Comparison of ENCODE assay signal across 8 cellular contexts in the genomic region with DNA sequence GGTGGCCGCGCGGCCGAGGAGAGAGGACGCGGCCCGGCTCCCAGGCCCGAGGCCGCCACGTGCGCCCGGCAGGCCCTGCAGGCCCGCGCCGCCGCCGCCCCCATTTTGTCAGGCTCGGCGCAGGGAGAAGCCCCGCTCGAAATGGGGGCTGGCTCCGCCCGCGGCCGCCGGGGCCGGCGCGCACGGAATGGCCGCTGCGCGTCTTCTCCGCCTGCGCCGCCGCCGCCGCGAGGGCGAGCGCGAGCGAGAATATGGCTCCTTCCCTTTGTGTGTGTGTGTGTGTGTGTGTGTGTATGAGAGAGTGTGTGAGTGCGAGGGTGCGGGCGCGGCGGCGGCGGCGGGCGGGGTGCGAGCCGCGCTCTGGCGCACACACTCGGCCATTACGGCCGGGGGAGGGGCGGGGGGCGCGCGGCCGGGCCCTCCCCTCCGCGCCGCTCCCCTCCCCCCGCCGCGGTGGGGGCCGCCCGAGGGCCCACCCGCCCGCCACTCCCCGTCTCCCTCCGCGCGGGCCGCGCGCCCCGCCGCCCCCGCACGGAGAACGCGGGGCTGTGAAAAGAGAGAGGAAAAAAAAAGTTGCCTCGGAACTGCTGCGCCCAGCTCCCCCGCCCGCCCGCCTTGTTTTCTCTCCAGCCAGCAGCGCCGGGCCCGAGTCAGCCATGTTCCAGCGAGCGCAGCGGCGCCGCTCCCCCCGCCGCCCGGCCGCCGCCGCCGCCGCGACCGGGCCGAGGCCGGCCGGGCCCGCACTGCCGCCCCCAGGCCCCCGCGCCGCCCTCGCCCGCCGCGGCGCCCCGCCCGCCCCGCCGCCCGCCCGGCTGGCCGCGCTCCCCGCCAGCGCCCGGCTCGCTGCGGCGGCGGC. TPM values are rescaled to one million over a fixed set of nuclear protein-coding genes. Genes with fewer than 3 reads are reported as not detected.
A peak's percentile ranks its signal among the peaks of the same experiment; 100 is the strongest.
DNase-seq lines count a peak whose midpoint lies in the region; ATAC-seq, FAIRE-seq and TF ChIP-seq lines count a peak whose summit lies in the region.

No MANE protein-coding gene starts in this region.

- in situ Hi-C loops in HepG2 (cut with HindIII; ENCODE audit: extremely low pct_ligation_motif_present, low pct_unique_long_range_greater_than_20kb): no loop called here

- TF ChIP-seq POLR2A in HepG2 (IDR thresholded peaks at IDR 0.05; ENCODE audit: insufficient read depth in 1 of 2, low read depth in 2 of 2, low read length in 2 of 2): peak; percentile 14 to 62; a peak in 2 of 4 replicates

- no TSS peak for BruUV-seq in HepG2 (replicated peaks; lab: Mats Ljungman, UMichigan)

- 0% methylated on average over 4 of the region's 139 CpGs for WGBS in HepG2 (ENCODE audit: low lambda C conversion rate)

- H3K4me2 ChIP-seq in HepG2 (ENCODE audit: low read depth, low read length): peak overlapping the region; percentile 88

- H3K9ac ChIP-seq in HepG2 (ENCODE audit: insufficient read depth, low read depth, low read length): peak overlapping the region; percentile 85

- no peak overlapping the region for H2AFZ ChIP-seq in HepG2 (ENCODE audit: low read length)

- peaks cover 36% of the 10 kb centered on the region for H3K36me3 Mint-ChIP-seq in dendritic cell treated with granulocyte-macrophage colony-stimulating factor and Interleukin-4, amounts not matched to agents 40 ng/mL and 50 ng/mL, for 4 days (ENCODE audit: low read depth)

- no peaks in the 10 kb centered on the region; a peak in 2 of 5 replicates for H3K27me3 ChIP-seq in HepG2 (ENCODE audit: control insufficient read depth in 1 of 2, insufficient read depth in 2 of 2, low read length in 2 of 2)

- CTCF ChIA-PET in HepG2 (lab: Yijun Ruan, JAX; ENCODE audit: low intra/inter-chr PET ratio, low total read pairs): no interaction called here

- H4K20me1 ChIP-seq in HepG2 (ENCODE audit: insufficient read depth, low read length): peaks cover 4% of the 10 kb centered on the region; the same call in 1 of the 2 replicates

- peaks cover 22% of the 10 kb centered on the region for H3K79me2 ChIP-seq in HepG2 (ENCODE audit: insufficient read depth, low read length)

- no peaks in the 10 kb centered on the region for H3K27me3 Mint-ChIP-seq in dendritic cell treated with granulocyte-macrophage colony-stimulating factor and Interleukin-4, amounts not matched to agents 40 ng/mL and 50 ng/mL, for 4 days

- TF ChIP-seq EP300 in HepG2 (IDR thresholded peaks at IDR 0.05; ENCODE audit: low read depth in 2 of 2, low read length in 2 of 2) (no peak), HepG2 (CRISPR knock-in tag; IDR thresholded peaks at IDR 0.05; ENCODE audit: borderline replicate concordance) (no peak)

- peaks cover 27% of the 10 kb centered on the region for H3K4me1 Mint-ChIP-seq in dendritic cell treated with granulocyte-macrophage colony-stimulating factor and Interleukin-4, amounts not matched to agents 40 ng/mL and 50 ng/mL, for 4 days (ENCODE audit: low read depth)

- peaks cover 0 to 18% of the 10 kb centered on the region in 2 experiments; a peak in 3 of 5 replicates for H3K36me3 ChIP-seq in HepG2 (replicated peaks in 1 of 2; ENCODE audit: control insufficient read depth in 1 of 2, insufficient read depth in 2 of 2, low read length in 2 of 2)

- TF ChIP-seq RAD21 in HepG2 (CRISPR knock-in tag; IDR thresholded peaks at IDR 0.05): peak; percentile 44; the same call in 1 of the 2 replicates

- no peak for FAIRE-seq in HepG2 (lab: Jason Lieb, UNC)

- peak overlapping the region; percentile 74 to 88 (median 80) for H3K4me3 ChIP-seq in HepG2 (replicated peaks in 1 of 3; ENCODE audit: insufficient read depth in 1 of 3, low read depth in 2 of 3, low read length in 3 of 3)

- POLR2A ChIA-PET in HepG2 (lab: Yijun Ruan, JAX): interaction anchor here (0.6 to 1.8 kb wide), 6 partner anchors 43 to 158 kb away, joined by 3 to 11 read pairs (median 4); a partner anchor contains a TSS

- no peaks in the 10 kb centered on the region for H3K9me3 Mint-ChIP-seq in dendritic cell treated with granulocyte-macrophage colony-stimulating factor and Interleukin-4, amounts not matched to agents 40 ng/mL and 50 ng/mL, for 4 days

- ATAC-seq in HG02938 (IDR thresholded peaks at IDR 0.05; ENCODE audit: unreplicated experiment) (peak; percentile 12), HepG2 (peak; percentile 60)

- TF ChIP-seq CTCF in HepG2 (CRISPR knock-in tag; IDR thresholded peaks at IDR 0.05): no peak

- peak overlapping the region; percentile 88 for H3K27ac ChIP-seq in HepG2 (ENCODE audit: extremely low read length, insufficient read depth, low read length)

- DNase-seq in NK-92 treated with Interleukin-12 subunit alpha and Interleukin-12 subunit beta, amount 100 ng/mL, for 24 hours (lab: John Stamatoyannopoulos, UW): peak; percentile 73
- DNase-seq in NK-92 (lab: John Stamatoyannopoulos, UW; ENCODE audit: unreplicated experiment) (no peak), NCI-H2196 (lab: John Stamatoyannopoulos, UW; ENCODE audit: unreplicated experiment) (peak; percentile 65), HepG2 (ENCODE audit: low spot score) (peak; percentile 65)
- DNase-seq in activated CD4-positive, alpha-beta T cell treated with anti-CD3 and anti-CD28 coated beads, Interleukin-2, amount 50 U/mL, for 1 hour: peak; percentile 73
- DNase-seq in stimulated activated CD4-positive, alpha-beta T cell treated with anti-CD3 and anti-CD28 coated beads, Interleukin-4, amount 100 ng/mL, for 24 hours: peak; percentile 83

- H3K4me3 Mint-ChIP-seq in dendritic cell treated with granulocyte-macrophage colony-stimulating factor and Interleukin-4, amounts not matched to agents 40 ng/mL and 50 ng/mL, for 4 days: peak overlapping the region; percentile 83

- H3K27ac Mint-ChIP-seq in dendritic cell treated with granulocyte-macrophage colony-stimulating factor and Interleukin-4, amounts not matched to agents 40 ng/mL and 50 ng/mL, for 4 days: peak overlapping the region; percentile 96

- intact Hi-C loops in dendritic cell treated with granulocyte-macrophage colony-stimulating factor and Interleukin-4, amounts not matched to agents 40 ng/mL and 50 ng/mL, for 4 days (cut with micrococcal nuclease): loop anchor here (1.0 to 5.0 kb wide), 6 partner anchors 42 to 332 kb away; a partner anchor contains a TSS
- intact Hi-C loops in HepG2 (cut with micrococcal nuclease; ENCODE audit: unreplicated experiment): loop anchor here (1.0 to 5.0 kb wide), 3 partner anchors 57 to 341 kb away; no protein-coding TSS in a partner anchor

- H3K4me1 ChIP-seq in HepG2 (ENCODE audit: insufficient read depth, low read length): peaks cover 27% of the 10 kb centered on the region

- H3K9me3 ChIP-seq in HepG2 (ENCODE audit: low read length): no peaks in the 10 kb centered on the region

RNA-seq across cellular contexts. Expression of a gene that starts 1.0 kb away (rescaled TPM):
- total RNA-seq in HepG2 (2016; rRNA removed; fragmentation: Illumina TruSeq; extraction: Trizol): 584 and 878 TPM in 2 replicates
- 61.2 and 63.8 TPM in 2 replicates for total RNA-seq in HepG2 (2016; cell fraction: cytosol; rRNA removed; fragmentation: Illumina TruSeq; extraction: Trizol; ENCODE audit: low read depth)
- total RNA-seq in HepG2 (2016; cell fraction: insoluble cytoplasmic fraction; rRNA removed; fragmentation: Illumina TruSeq; extraction: Trizol): 597 and 915 TPM in 2 replicates
- total RNA-seq in HepG2 (2016; cell fraction: membrane; rRNA removed; fragmentation: Illumina TruSeq; extraction: Trizol): 106 and 121 TPM in 2 replicates
- total RNA-seq in HepG2 (2016; cell fraction: nucleus; rRNA removed; fragmentation: Illumina TruSeq; extraction: Trizol): 324 and 333 TPM in 2 replicates
- 71.6 and 115 TPM in 2 replicates for polyA plus RNA-seq in HepG2 (2011; rRNA removed)
- polyA plus RNA-seq in HepG2 (2011; cell fraction: cytosol; rRNA removed): 48.0 and 59.3 TPM in 2 replicates
- polyA plus RNA-seq in HepG2 (2011; cell fraction: nucleus; rRNA removed): 61.9 and 98.4 TPM in 2 replicates
- polyA plus RNA-seq in HepG2 (2012): 207 and 262 TPM in 2 replicates
- 68.2 and 69.4 TPM in 2 replicates for polyA plus RNA-seq in HepG2 (2016; cell fraction: cytosol; fragmentation: Illumina TruSeq; extraction: Trizol; ENCODE audit: low read depth)
- 1,007 and 1,107 TPM in 2 replicates for polyA plus RNA-seq in HepG2 (2016; cell fraction: insoluble cytoplasmic fraction; fragmentation: Illumina TruSeq; extraction: Trizol; ENCODE audit: low read depth)
- 98.1 and 108 TPM in 2 replicates for polyA plus RNA-seq in HepG2 (2016; cell fraction: membrane; fragmentation: Illumina TruSeq; extraction: Trizol; ENCODE audit: low read depth)
- polyA plus RNA-seq in HepG2 (2016; cell fraction: nucleus; fragmentation: Illumina TruSeq; extraction: Trizol; ENCODE audit: insufficient read depth, low read depth): 458 and 467 TPM in 2 replicates
- 9.9 and 20.1 TPM in 2 replicates for polyA minus RNA-seq in HepG2 (2011; rRNA and poly(A)+ RNA removed; ENCODE audit: low replicate concordance)
- polyA minus RNA-seq in HepG2 (2011; cell fraction: cytosol; rRNA and poly(A)+ RNA removed): 59.9 and 62.9 TPM in 2 replicates
- polyA minus RNA-seq in HepG2 (2011; cell fraction: nucleus; rRNA and poly(A)+ RNA removed): 145 and 175 TPM in 2 replicates

RNA-seq across cellular contexts. Expression of a gene that starts 42.4 kb away (rescaled TPM):
- total RNA-seq in HepG2 (2016; rRNA removed; fragmentation: Illumina TruSeq; extraction: Trizol): 0.13 and 0.22 TPM in 2 replicates
- total RNA-seq in HepG2 (2016; cell fraction: cytosol; rRNA removed; fragmentation: Illumina TruSeq; extraction: Trizol; ENCODE audit: low read depth): not detected in 2 replicates
- total RNA-seq in HepG2 (2016; cell fraction: insoluble cytoplasmic fraction; rRNA removed; fragmentation: Illumina TruSeq; extraction: Trizol): not detected in 2 replicates
- total RNA-seq in HepG2 (2016; cell fraction: membrane; rRNA removed; fragmentation: Illumina TruSeq; extraction: Trizol): not detected in 2 replicates
- not detected in 2 replicates for total RNA-seq in HepG2 (2016; cell fraction: nucleus; rRNA removed; fragmentation: Illumina TruSeq; extraction: Trizol)
- polyA plus RNA-seq in HepG2 (2011; rRNA removed): not detected in 2 replicates
- polyA plus RNA-seq in HepG2 (2011; cell fraction: cytosol; rRNA removed): not detected in 2 replicates
- polyA plus RNA-seq in HepG2 (2011; cell fraction: nucleus; rRNA removed): not detected in 2 replicates
- 0.43 and 3.2 TPM in 2 replicates for polyA plus RNA-seq in HepG2 (2012)
- not detected in 2 replicates for polyA plus RNA-seq in HepG2 (2016; cell fraction: cytosol; fragmentation: Illumina TruSeq; extraction: Trizol; ENCODE audit: low read depth)
- 1.0 TPM in 1 of 2 replicates, not detected in the other for polyA plus RNA-seq in HepG2 (2016; cell fraction: insoluble cytoplasmic fraction; fragmentation: Illumina TruSeq; extraction: Trizol; ENCODE audit: low read depth)
- polyA plus RNA-seq in HepG2 (2016; cell fraction: membrane; fragmentation: Illumina TruSeq; extraction: Trizol; ENCODE audit: low read depth): not detected in 2 replicates
- polyA plus RNA-seq in HepG2 (2016; cell fraction: nucleus; fragmentation: Illumina TruSeq; extraction: Trizol; ENCODE audit: insufficient read depth, low read depth): not detected in 2 replicates
- not detected in 2 replicates for polyA minus RNA-seq in HepG2 (2011; rRNA and poly(A)+ RNA removed; ENCODE audit: low replicate concordance)
- not detected in 2 replicates for polyA minus RNA-seq in HepG2 (2011; cell fraction: cytosol; rRNA and poly(A)+ RNA removed)
- not detected in 2 replicates for polyA minus RNA-seq in HepG2 (2011; cell fraction: nucleus; rRNA and poly(A)+ RNA removed)
